Comparison of ENCODE assay signal across 8 cellular contexts in the genomic region with DNA sequence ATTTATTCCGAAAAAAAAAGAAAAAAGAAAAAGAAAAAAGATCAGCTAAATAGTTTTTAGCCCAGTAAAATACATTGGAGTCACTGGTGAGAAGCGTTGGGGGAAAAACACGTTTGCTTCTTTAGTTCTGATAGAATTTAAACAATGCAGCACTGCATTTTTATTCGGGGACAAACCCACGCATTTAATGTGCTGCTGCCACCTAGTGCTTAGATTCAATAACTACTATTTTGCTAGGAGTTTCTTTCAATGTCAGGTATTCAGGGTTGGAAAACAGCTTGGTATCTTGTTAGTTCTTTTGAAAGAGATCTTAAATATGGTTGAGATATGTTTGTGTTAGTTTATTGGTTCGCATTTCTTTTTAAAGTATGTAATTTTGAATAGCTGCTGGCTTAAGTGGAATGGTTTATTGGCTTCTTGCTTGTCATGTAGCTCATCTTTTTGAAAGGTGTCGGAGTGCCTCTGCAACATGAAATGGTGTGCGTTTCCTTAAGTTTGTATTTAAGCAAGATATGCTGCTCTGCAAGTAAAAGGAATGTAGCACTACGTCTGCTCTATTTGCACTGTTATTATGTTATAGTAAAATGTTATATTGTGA. TPM values are rescaled to one million over a fixed set of nuclear protein-coding genes. Genes with fewer than 3 reads are reported as not detected.
DNase-seq lines count a peak whose midpoint lies in the region; ATAC-seq and TF ChIP-seq lines count a peak whose summit lies in the region.

No MANE protein-coding gene starts in this region.

- H3K18ac ChIP-seq in mesendoderm (ENCODE audit: low read length): no peak overlapping the region

- H2BK15ac ChIP-seq in mesendoderm (replicated peaks; ENCODE audit: low read depth): no peak overlapping the region

- H3K9me3 Mint-ChIP-seq in stimulated activated naive B cell treated with anti-CD40 and anti-IgM and Interleukin-4, amounts not matched to agents 10 μg/mL and 1 μg/mL and 100 μg/mL, for 72 hours: no peaks in the 10 kb centered on the region

- H3K9me2 ChIP-seq in Loucy (replicated peaks; ENCODE audit: low read depth, low read length): no peaks in the 10 kb centered on the region

- POLR2A ChIA-PET in RWPE1 (lab: Yijun Ruan, JAX; ENCODE audit: low non-redundant PET): no interaction called here

- H3K36me3 ChIP-seq in Loucy (ENCODE audit: insufficient read depth, low read length) (no peaks in the 10 kb centered on the region), colonic mucosa (no peaks in the 10 kb centered on the region), mesendoderm (ENCODE audit: control insufficient read depth, insufficient read depth, low read length) (no peaks in the 10 kb centered on the region)

- H3K9ac ChIP-seq in Loucy (ENCODE audit: low read depth, low read length, poor library complexity, severe bottlenecking): no peak overlapping the region
- H3K9ac ChIP-seq in colonic mucosa (ENCODE audit: low read depth in 2 of 2, low read length in 2 of 2): no peak overlapping the region
- H3K9ac ChIP-seq in mesendoderm (ENCODE audit: low read length): no peak overlapping the region

- H3K79me2 ChIP-seq in Loucy (ENCODE audit: insufficient read depth, low read length) (no peaks in the 10 kb centered on the region), mesendoderm (ENCODE audit: control insufficient read depth, insufficient read depth, low read length) (no peaks in the 10 kb centered on the region)

- intact Hi-C loops in colonic mucosa (cut with DNase I): loop anchor here (2.0 kb wide), 1 partner anchor 453 kb away; no protein-coding TSS in a partner anchor

- no peak overlapping the region for H2AK5ac ChIP-seq in mesendoderm (ENCODE audit: low read length)

- peak; percentile 43 for DNase-seq in D341Med (ENCODE audit: low spot score)
- DNase-seq in RWPE1 (ENCODE audit: low spot score): peak; percentile 34
- DNase-seq in colonic mucosa: no peak
- DNase-seq in mesendoderm: peak; percentile 51
- DNase-seq in stimulated activated naive B cell treated with anti-CD40 and anti-IgM and Interleukin-4, amounts not matched to agents 10 μg/mL and 1 μg/mL and 100 μg/mL, for 72 hours: no peak
- DNase-seq in GF-D8 (lab: John Stamatoyannopoulos, UW): no peak

- H3K36me3 Mint-ChIP-seq in stimulated activated naive B cell treated with anti-CD40 and anti-IgM and Interleukin-4, amounts not matched to agents 10 μg/mL and 1 μg/mL and 100 μg/mL, for 72 hours: no peaks in the 10 kb centered on the region

- H3K56ac ChIP-seq in mesendoderm (ENCODE audit: low read length): no peak overlapping the region

- peak; percentile 33 for ATAC-seq in GM19043 (IDR thresholded peaks at IDR 0.05; ENCODE audit: low read depth, unreplicated experiment)
- ATAC-seq in stimulated activated naive B cell treated with anti-CD40 and anti-IgM and Interleukin-4, amounts not matched to agents 10 μg/mL and 1 μg/mL and 100 μg/mL, for 72 hours (replicated peaks): no peak

- no peaks in the 10 kb centered on the region for H3K79me1 ChIP-seq in mesendoderm (ENCODE audit: low read length)

- H4K5ac ChIP-seq in mesendoderm (ENCODE audit: low read length): no peak overlapping the region

- no peak overlapping the region for H3K4me2 ChIP-seq in Loucy (ENCODE audit: low read depth, low read length, poor library complexity, severe bottlenecking)
- H3K4me2 ChIP-seq in mesendoderm (ENCODE audit: low read length): no peak overlapping the region

- no peak overlapping the region for H3K27ac Mint-ChIP-seq in stimulated activated naive B cell treated with anti-CD40 and anti-IgM and Interleukin-4, amounts not matched to agents 10 μg/mL and 1 μg/mL and 100 μg/mL, for 72 hours

- H2BK5ac ChIP-seq in mesendoderm (ENCODE audit: low read length): no peak overlapping the region

- peak; percentile 82 for TF ChIP-seq CTCF in Loucy (conservative IDR thresholded peaks at IDR 0.05; ENCODE audit: low read length)
- TF ChIP-seq CTCF in RWPE1 (conservative IDR thresholded peaks at IDR 0.05; ENCODE audit: low read depth): peak; percentile 77
- peak; percentile 59 for TF ChIP-seq CTCF in colonic mucosa (IDR thresholded peaks at IDR 0.05)

- H3K4me3 Mint-ChIP-seq in stimulated activated naive B cell treated with anti-CD40 and anti-IgM and Interleukin-4, amounts not matched to agents 10 μg/mL and 1 μg/mL and 100 μg/mL, for 72 hours: no peak overlapping the region

- H3K27me3 Mint-ChIP-seq in stimulated activated naive B cell treated with anti-CD40 and anti-IgM and Interleukin-4, amounts not matched to agents 10 μg/mL and 1 μg/mL and 100 μg/mL, for 72 hours: no peaks in the 10 kb centered on the region

- H3K9me3 ChIP-seq in Loucy (ENCODE audit: insufficient read depth, low read depth, low read length) (no peaks in the 10 kb centered on the region), colonic mucosa (no peaks in the 10 kb centered on the region)

- peak overlapping the region; percentile 9; the same call in 1 of the 2 replicates for H2AFZ ChIP-seq in Loucy (ENCODE audit: low read length)

- H3K4me3 ChIP-seq in Loucy (ENCODE audit: low read length, poor library complexity, severe bottlenecking) (no peak overlapping the region), colonic mucosa (no peak overlapping the region), mesendoderm (ENCODE audit: low read length) (no peak overlapping the region)

- peaks cover 0 to under 1% of the 10 kb centered on the region in 2 donors for H3K4me1 Mint-ChIP-seq in stimulated activated naive B cell treated with anti-CD40 and anti-IgM and Interleukin-4, amounts not matched to agents 10 μg/mL and 1 μg/mL and 100 μg/mL, for 72 hours

- no CpG with 5 or more reads among the region's 9 CpGs for WGBS in mesendoderm (ENCODE audit: extremely low coverage, insufficient coverage, low lambda C conversion rate)

- CTCF ChIA-PET in RWPE1 (lab: Yijun Ruan, JAX): interaction anchor here (0.6 to 1.8 kb wide), 14 partner anchors 12 to 1162 kb away, joined by 3 to 11 read pairs (median 4); no protein-coding TSS in a partner anchor

- H3K27me3 ChIP-seq in Loucy (ENCODE audit: insufficient read depth, low read length, poor library complexity, severe bottlenecking) (no peaks in the 10 kb centered on the region), colonic mucosa (no peaks in the 10 kb centered on the region), mesendoderm (ENCODE audit: insufficient read depth, low read length, poor library complexity) (no peaks in the 10 kb centered on the region)

- no peak overlapping the region for H3K27ac ChIP-seq in RWPE1
- H3K27ac ChIP-seq in colonic mucosa: no peak overlapping the region
- no peak overlapping the region for H3K27ac ChIP-seq in mesendoderm (ENCODE audit: low read depth, low read length)

- H3K23ac ChIP-seq in mesendoderm (ENCODE audit: low read length): no peak overlapping the region

- no peak overlapping the region for H2BK120ac ChIP-seq in mesendoderm (ENCODE audit: low read depth, low read length)

- no peak overlapping the region for H3K4ac ChIP-seq in mesendoderm (ENCODE audit: low read depth, low read length)

- no peaks in the 10 kb centered on the region for H3F3A ChIP-seq in Loucy (ENCODE audit: low read depth)

- H4K20me1 ChIP-seq in Loucy (ENCODE audit: insufficient read depth, low read length, poor library complexity, severe bottlenecking): no peaks in the 10 kb centered on the region

- H4K8ac ChIP-seq in mesendoderm (ENCODE audit: low read depth, low read length): no peak overlapping the region

- H3K4me1 ChIP-seq in Loucy (ENCODE audit: insufficient read depth, low read length, poor library complexity, severe bottlenecking): no peaks in the 10 kb centered on the region
- no peaks in the 10 kb centered on the region for H3K4me1 ChIP-seq in colonic mucosa
- no peaks in the 10 kb centered on the region for H3K4me1 ChIP-seq in mesendoderm (ENCODE audit: control insufficient read depth, low read depth, low read length)

RNA-seq across cellular contexts. Expression of a gene that starts 41.9 kb away (rescaled TPM):
- total RNA-seq in colonic mucosa: 10 to 100 TPM; 20.6 to 30.0 TPM
- 10.4 TPM for polyA plus RNA-seq in mesendoderm (2013, experiment 1 of 2)
- polyA plus RNA-seq in mesendoderm (2013, experiment 2 of 2): 10.5 TPM

Comparison
In these comparisons a context has a peak if more than half of its experiments do, and no peak if none do; other contexts are left out.
1. DNase-seq: peak in D341Med (single experiment), RWPE1 (single experiment) and mesendoderm (single experiment); none in colonic mucosa (single experiment), stimulated activated naive B cell treated with anti-CD40 and anti-IgM and Interleukin-4, amounts not matched to agents 10 μg/mL and 1 μg/mL and 100 μg/mL, for 72 hours (single experiment) and GF-D8 (single experiment).
2. Peak in every context shown above with its lines, with median percentiles within 50 percentile points of each other: CTCF ChIP-seq.